ENCODE assay signal across 1 cellular context in genomic region chr16:11201498-11202259, GRCh38.
TF ChIP-seq lines count a peak whose summit lies in the region.

No MANE protein-coding gene starts in this region.

TF ChIP-seq in K562, 482 proteins besides CTCF, POLR2A, EP300 and RAD21 (continued from another document and continues in another):
- no peak for TF ChIP-seq STAT6 (CRISPR knock-in tag; IDR thresholded peaks at IDR 0.05)
- TF ChIP-seq BCL6 (CRISPR knock-in tag; IDR thresholded peaks at IDR 0.05) = no peak
- 0 out of 2 replicates have a peak, but pooled peaks have one; percentile 3 for TF ChIP-seq FOXP1 (CRISPR knock-in tag; IDR thresholded peaks at IDR 0.05)
- TF ChIP-seq MCM2 (IDR thresholded peaks at IDR 0.05; ENCODE audit: low read depth) = no peak
- TF ChIP-seq ZBTB9 (CRISPR knock-in tag; IDR thresholded peaks at IDR 0.05) = 0 out of 2 replicates have a peak, but pooled peaks have one; percentile 51
- TF ChIP-seq HDAC3 (IDR thresholded peaks at IDR 0.05; ENCODE audit: borderline replicate concordance, partially characterized antibody) = no peak
- TF ChIP-seq MCM5 (IDR thresholded peaks at IDR 0.05; ENCODE audit: low read depth) = no peak
- TF ChIP-seq NR2F6 (CRISPR knock-in tag; IDR thresholded peaks at IDR 0.05) = no peak
- TF ChIP-seq CTBP1 (IDR thresholded peaks at IDR 0.05; ENCODE audit: borderline replicate concordance) = peak; percentile 91
- TF ChIP-seq ZNF3 (CRISPR knock-in tag; IDR thresholded peaks at IDR 0.05) = no peak
- TF ChIP-seq MEF2D (tag; conservative IDR thresholded peaks at IDR 0.05; ENCODE audit: low read depth) = no peak
- TF ChIP-seq ZNF280A (IDR thresholded peaks at IDR 0.05; ENCODE audit: low read depth, partially characterized antibody) = no peak
- TF ChIP-seq ESRRA (IDR thresholded peaks at IDR 0.05; ENCODE audit: borderline replicate concordance, low read depth) = no peak
- TF ChIP-seq MGA (IDR thresholded peaks at IDR 0.05) = peak; percentile 68
- TF ChIP-seq E2F4 (CRISPR knock-in tag; IDR thresholded peaks at IDR 0.05; ENCODE audit: low read depth) = no peak
- TF ChIP-seq NCOA1 (IDR thresholded peaks at IDR 0.05; ENCODE audit: low read depth) = peak; percentile 66; the same call in 1 of the 2 replicates
- TF ChIP-seq AFF4 (CRISPR knock-in tag; IDR thresholded peaks at IDR 0.05) = no peak
- TF ChIP-seq SAP30 (IDR thresholded peaks at IDR 0.05; ENCODE audit: borderline replicate concordance, insufficient read depth, low read depth, low read length, poor library complexity, severe bottlenecking) = peak; percentile 86
- 0 out of 2 replicates have a peak, but pooled peaks have one; percentile 64 for TF ChIP-seq MAX (CRISPR knock-in tag; IDR thresholded peaks at IDR 0.05)
- no peak for TF ChIP-seq TAF7 (tag; IDR thresholded peaks at IDR 0.05)
- TF ChIP-seq HINFP (tag; conservative IDR thresholded peaks at IDR 0.05; ENCODE audit: low read depth) = no peak
- TF ChIP-seq SREBF1 (IDR thresholded peaks at IDR 0.05; ENCODE audit: borderline replicate concordance, low read depth, low read length) = no peak
- no peak for TF ChIP-seq U2AF2 (optimal IDR thresholded peaks at IDR 0.05; ENCODE audit: low read depth, low read length)
- no peak for TF ChIP-seq HMGXB4 (CRISPR knock-in tag; IDR thresholded peaks at IDR 0.05)
